In genomic region chr1:37822942-37823865, GRCh38 we compare ENCODE assay signal across 1 cellular context.
TF ChIP-seq lines count a peak whose summit lies in the region.

No MANE protein-coding gene starts in this region.

TF ChIP-seq in GM12878, 131 proteins besides CTCF, POLR2A, EP300 and RAD21:
- TF ChIP-seq RELA (IDR thresholded peaks at IDR 0.05; ENCODE audit: borderline replicate concordance, partially characterized antibody) (no peak), RUNX3 (IDR thresholded peaks at IDR 0.05; ENCODE audit: low read length) (0 out of 2 replicates have a peak, but pooled peaks have one; percentile 26)
TF ChIP-seq in GM12878: peak in this region for 1.
